23 cellular contexts compared by ENCODE assay signal in genomic region chr1:53134042-53134485, GRCh38. TPM values are rescaled to one million over a fixed set of nuclear protein-coding genes. Genes with fewer than 3 reads are reported as not detected.
DNase-seq lines count a peak whose midpoint lies in the region; ATAC-seq and TF ChIP-seq lines count a peak whose summit lies in the region.
"Had no signal": no experiment of that assay in that cellular context is flagged by ENCODE, and none has a peak within 500 bp of the region (broad histone marks: within the 10 kb centered on the region; RNA-seq: fewer than 3 reads in every experiment).

No MANE protein-coding gene starts in this region.

- H3K9me3 Mint-ChIP-seq in endodermal cell, result peaks cover 19% of the 10 kb centered on the region

- peaks cover 31% of the 10 kb centered on the region for H3K27me3 Mint-ChIP-seq in endodermal cell (ENCODE audit: insufficient read depth)

- peaks cover 2% of the 10 kb centered on the region for H3K36me3 Mint-ChIP-seq in endodermal cell (ENCODE audit: low read depth)

- TF ChIP-seq POLR2A in spleen (IDR thresholded peaks at IDR 0.05), result no peak

- H3K4me1 ChIP-seq in endodermal cell (ENCODE audit: control insufficient read depth, insufficient read depth, low read length), result no peaks in the 10 kb centered on the region
- H3K4me1 ChIP-seq in muscle layer of colon (ENCODE audit: insufficient read depth, low read length), result peaks cover 59% of the 10 kb centered on the region
- H3K4me1 ChIP-seq in spleen, result peaks cover 0 to 6% (median 0%) of the 10 kb centered on the region in 6 donors

- no peak overlapping the region for H3K4me3 ChIP-seq in WERI-Rb-1 (ENCODE audit: low read depth, low read length)
- no peak overlapping the region for H3K4me3 ChIP-seq in endodermal cell (ENCODE audit: low read length)
- no peak overlapping the region for H3K4me3 ChIP-seq in muscle layer of colon (ENCODE audit: low read depth in 1 of 2, low read length in 2 of 2)
- no peak overlapping the region for H3K4me3 ChIP-seq in spleen
- H3K4me3 ChIP-seq: SK-N-MC had no signal

- 94 to 96% methylated on average over 3 to 7 of the region's 7 CpGs for WGBS in endodermal cell (ENCODE audit: insufficient coverage in 1 of 2, insufficient read length in 1 of 2), 2 experiments
- 88 to 98% (median 90%) methylated on average over 7 of the region's 7 CpGs for WGBS in spleen, 5 donors

- DNase-seq in WERI-Rb-1 (no peak), endodermal cell (peak; percentile 24), spleen (peak; percentile 34)
- DNase-seq: ACHN, AML-193, DMS79 treated with DMSO at 0.1 percent for 48 hours, H7, HFFc6, NCI-H1105 treated with DMSO at 0.1 percent for 48 hours, NCI-H1694, NCI-H2081 treated with DMSO at 0.1 percent for 48 hours, NCI-H446 treated with DMSO at 0.1 percent for 48 hours, NCI-H748 treated with DMSO at 0.1 percent for 48 hours, Right ventricle myocardium superior had no signal

- no peak overlapping the region for H3K27ac Mint-ChIP-seq in endodermal cell

- intact Hi-C loops in spleen (cut with DNase I; ENCODE audit: low total_unique reads), result no loop called here

- TF ChIP-seq CTCF in WERI-Rb-1 (IDR thresholded peaks at IDR 0.05; ENCODE audit: low read depth, low read length) (no peak), endodermal cell (conservative IDR thresholded peaks at IDR 0.05) (no peak), spleen (IDR thresholded peaks at IDR 0.05 in 8 of 11, conservative IDR thresholded peaks at IDR 0.05 in 3 of 11) (no peak)

- H3K9ac ChIP-seq in endodermal cell (ENCODE audit: extremely low read depth, low read length, poor library complexity, severe bottlenecking) (no peak overlapping the region), muscle layer of colon (ENCODE audit: low read length) (no peak overlapping the region)

- peaks cover 20% of the 10 kb centered on the region for H3K4me1 Mint-ChIP-seq in endodermal cell

- H3K9me3 ChIP-seq in WERI-Rb-1 (ENCODE audit: severe bottlenecking), result no peaks in the 10 kb centered on the region
- H3K9me3 ChIP-seq in endodermal cell (ENCODE audit: control insufficient read depth, low read length), result peaks cover 12% of the 10 kb centered on the region
- no peaks in the 10 kb centered on the region for H3K9me3 ChIP-seq in muscle layer of colon (ENCODE audit: low read length)
- H3K9me3 ChIP-seq in spleen, result peaks cover 0 to 17% (median 12%) of the 10 kb centered on the region in 8 donors

- peak overlapping the region; percentile 99 for H3K27ac ChIP-seq in WERI-Rb-1
- no peak overlapping the region for H3K27ac ChIP-seq in endodermal cell (ENCODE audit: low read depth, low read length)
- peak overlapping the region; percentile 3 for H3K27ac ChIP-seq in muscle layer of colon (ENCODE audit: low read depth, low read length)
- no peak overlapping the region for H3K27ac ChIP-seq in spleen
- H3K27ac ChIP-seq: C4-2B, HL-60, SK-N-MC had no signal

- H3K27me3 ChIP-seq in WERI-Rb-1 (ENCODE audit: insufficient read depth, low read depth, severe bottlenecking), result no peaks in the 10 kb centered on the region
- H3K27me3 ChIP-seq in endodermal cell (ENCODE audit: control insufficient read depth, insufficient read depth, low read length, poor library complexity, severe bottlenecking), result no peaks in the 10 kb centered on the region
- H3K27me3 ChIP-seq in muscle layer of colon (ENCODE audit: control insufficient read depth in 1 of 2, insufficient read depth in 2 of 2, low read length in 2 of 2), result no peaks in the 10 kb centered on the region
- H3K27me3 ChIP-seq in spleen (replicated peaks in 1 of 7), result no peaks in the 10 kb centered on the region

- ATAC-seq in GM21576 (IDR thresholded peaks at IDR 0.05; ENCODE audit: unreplicated experiment) (no peak), HG02642 (IDR thresholded peaks at IDR 0.05; ENCODE audit: poor library complexity, unreplicated experiment) (no peak), GM18511 (IDR thresholded peaks at IDR 0.05; ENCODE audit: unreplicated experiment) (no peak)

- H3K36me3 ChIP-seq in WERI-Rb-1, result peaks cover 80% of the 10 kb centered on the region
- H3K36me3 ChIP-seq in endodermal cell (ENCODE audit: control insufficient read depth, insufficient read depth, low read length), result no peaks in the 10 kb centered on the region
- no peaks in the 10 kb centered on the region for H3K36me3 ChIP-seq in muscle layer of colon (ENCODE audit: insufficient read depth, low read length)
- no peaks in the 10 kb centered on the region for H3K36me3 ChIP-seq in spleen

- no peak overlapping the region for H3K4me3 Mint-ChIP-seq in endodermal cell
- H3K4me3 Mint-ChIP-seq: HFFc6 had no signal

RNA-seq across cellular contexts. Expression of gene SLC1A7, which starts 8.4 kb away (rescaled TPM):
- total RNA-seq in endodermal cell (1 to 10 TPM; 1.7 to 2.3 TPM), spleen (under 1 TPM in 1 of 7 donors, not detected in 6; 0.10 TPM)
- not detected for polyA plus RNA-seq in endodermal cell (2013, experiment 1 of 2)
- polyA plus RNA-seq in endodermal cell (2013, experiment 2 of 2), result 0.12 TPM
- polyA plus RNA-seq in spleen, result under 1 TPM; 0.02 to 0.19 (median 0.07) TPM
- total RNA-seq: H7, HT1080, OCI-LY7 had no signal

Comparison
In these comparisons a context has a peak if more than half of its experiments do, and no peak if none do; other contexts are left out.
1. H3K27ac ChIP-seq: peak in WERI-Rb-1 (single experiment) and muscle layer of colon (single experiment); none in endodermal cell (single experiment) and spleen (0 of 8).